ENCODE assay signal across 7 cellular contexts in the genomic region with DNA sequence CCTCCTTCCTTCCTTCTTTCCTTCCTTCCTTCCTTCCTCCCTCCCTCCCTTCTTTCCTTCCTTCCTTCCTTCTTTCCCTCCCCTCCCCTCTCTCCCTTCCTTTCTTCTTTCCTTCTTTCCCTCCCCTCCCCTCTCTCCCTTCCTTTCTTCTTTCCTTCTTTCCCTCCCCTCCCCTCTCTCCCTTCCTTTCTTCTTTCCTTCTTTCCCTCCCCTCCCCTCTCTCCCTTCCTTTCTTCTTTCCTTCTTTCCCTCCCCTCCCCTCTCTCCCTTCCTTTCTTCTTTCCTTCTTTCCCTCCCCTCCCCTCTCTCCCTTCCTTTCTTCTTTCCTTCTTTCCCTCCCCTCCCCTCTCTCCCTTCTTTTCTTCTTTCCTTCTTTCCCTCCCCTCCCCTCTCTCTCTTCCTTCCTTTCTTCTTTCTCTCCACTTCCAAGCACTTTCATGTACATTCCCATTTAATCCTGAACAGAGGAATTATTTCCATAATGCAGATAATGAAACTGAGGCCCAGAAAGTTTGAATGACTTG. TPM values are rescaled to one million over a fixed set of nuclear protein-coding genes. Genes with fewer than 3 reads are reported as not detected.
A peak's percentile ranks its signal among the peaks of the same experiment; 100 is the strongest.
DNase-seq lines count a peak whose midpoint lies in the region; ATAC-seq, FAIRE-seq and TF ChIP-seq lines count a peak whose summit lies in the region.
"Not testable (repeated sequence)": the region's sequence is repeated elsewhere in the genome, so short reads cannot be mapped to it uniquely, and the experiment has no call there.

No MANE protein-coding gene starts in this region.

- not testable (repeated sequence) for TF ChIP-seq POLR2A in HepG2 (IDR thresholded peaks at IDR 0.05; ENCODE audit: insufficient read depth in 1 of 2, low read depth in 2 of 2, low read length in 2 of 2)

- H3K27me3 Mint-ChIP-seq in activated CD4-positive, alpha-beta T cell treated with anti-CD3 and anti-CD28 coated beads for 36 hours; activated CD8-positive, alpha-beta T cell treated with anti-CD3 and anti-CD28 coated beads for 36 hours; activated T-helper 17 cell treated with anti-CD3 and anti-CD28 coated beads, Interleukin-2, amount 50 U/mL, for 72 hours; activated naive CD4-positive, alpha-beta T cell treated with anti-CD3 and anti-CD28 coated beads, Interleukin-2, amount 50 U/mL, for 24 hours; stimulated activated naive CD8-positive, alpha-beta T cell treated with anti-CD3 and anti-CD28 coated beads, Interleukin-15, amount 100 ng/mL, for 72 hours: not testable (repeated sequence)
- peaks cover 13% of the 10 kb centered on the region for H3K27me3 Mint-ChIP-seq in activated naive CD8-positive, alpha-beta T cell treated with anti-CD3 and anti-CD28 coated beads for 36 hours

- POLR2A ChIA-PET in activated CD4-positive, alpha-beta T cell treated with anti-CD3 and anti-CD28 coated beads for 36 hours (lab: Charles Lee) = interaction anchor here (0.8 kb wide), 1 partner anchor 19 kb away, joined by 3 read pairs; no protein-coding TSS in a partner anchor
- POLR2A ChIA-PET in activated CD8-positive, alpha-beta T cell treated with anti-CD3 and anti-CD28 coated beads for 36 hours (lab: Charles Lee) = interaction anchor here (0.7 to 1.7 kb wide), 2 partner anchors 18 to 84 kb away, joined by 3 to 11 read pairs; a partner anchor contains a TSS
- POLR2A ChIA-PET in HepG2 (lab: Yijun Ruan, JAX) = not testable (repeated sequence)

- H3K9me3 Mint-ChIP-seq in activated CD4-positive, alpha-beta T cell treated with anti-CD3 and anti-CD28 coated beads for 36 hours (ENCODE audit: low read depth); activated CD8-positive, alpha-beta T cell treated with anti-CD3 and anti-CD28 coated beads for 36 hours; activated T-helper 17 cell treated with anti-CD3 and anti-CD28 coated beads, Interleukin-2, amount 50 U/mL, for 72 hours; activated naive CD4-positive, alpha-beta T cell treated with anti-CD3 and anti-CD28 coated beads, Interleukin-2, amount 50 U/mL, for 24 hours; activated naive CD8-positive, alpha-beta T cell treated with anti-CD3 and anti-CD28 coated beads for 36 hours; stimulated activated naive CD8-positive, alpha-beta T cell treated with anti-CD3 and anti-CD28 coated beads, Interleukin-15, amount 100 ng/mL, for 72 hours: not testable (repeated sequence)

- not testable (repeated sequence) for H3K9ac ChIP-seq in HepG2 (ENCODE audit: insufficient read depth, low read depth, low read length)

- CTCF ChIA-PET in activated CD4-positive, alpha-beta T cell treated with anti-CD3 and anti-CD28 coated beads for 36 hours (lab: Charles Lee) = interaction anchor here (1.8 kb wide), 2 partner anchors 14 to 19 kb away, joined by 5 to 6 read pairs; no protein-coding TSS in a partner anchor
- CTCF ChIA-PET in activated CD8-positive, alpha-beta T cell treated with anti-CD3 and anti-CD28 coated beads for 36 hours (lab: Charles Lee); HepG2 (lab: Yijun Ruan, JAX; ENCODE audit: low intra/inter-chr PET ratio, low total read pairs): not testable (repeated sequence)

- not testable (repeated sequence) for H3K4me3 Mint-ChIP-seq in activated CD4-positive, alpha-beta T cell treated with anti-CD3 and anti-CD28 coated beads for 36 hours; activated CD8-positive, alpha-beta T cell treated with anti-CD3 and anti-CD28 coated beads for 36 hours; activated naive CD4-positive, alpha-beta T cell treated with anti-CD3 and anti-CD28 coated beads, Interleukin-2, amount 50 U/mL, for 24 hours; activated naive CD8-positive, alpha-beta T cell treated with anti-CD3 and anti-CD28 coated beads for 36 hours
- peak overlapping the region; percentile 22 for H3K4me3 Mint-ChIP-seq in activated T-helper 17 cell treated with anti-CD3 and anti-CD28 coated beads, Interleukin-2, amount 50 U/mL, for 72 hours
- H3K4me3 Mint-ChIP-seq in stimulated activated naive CD8-positive, alpha-beta T cell treated with anti-CD3 and anti-CD28 coated beads, Interleukin-15, amount 100 ng/mL, for 72 hours = peak overlapping the region; percentile 16 to 58

- peak overlapping the region; percentile 60 for H3K27ac Mint-ChIP-seq in activated CD4-positive, alpha-beta T cell treated with anti-CD3 and anti-CD28 coated beads for 36 hours
- H3K27ac Mint-ChIP-seq in activated CD8-positive, alpha-beta T cell treated with anti-CD3 and anti-CD28 coated beads for 36 hours = peak overlapping the region; percentile 54
- H3K27ac Mint-ChIP-seq in activated T-helper 17 cell treated with anti-CD3 and anti-CD28 coated beads, Interleukin-2, amount 50 U/mL, for 72 hours = peak overlapping the region; percentile 75
- peak overlapping the region; percentile 85 for H3K27ac Mint-ChIP-seq in activated naive CD4-positive, alpha-beta T cell treated with anti-CD3 and anti-CD28 coated beads, Interleukin-2, amount 50 U/mL, for 24 hours
- peak overlapping the region; percentile 75 for H3K27ac Mint-ChIP-seq in activated naive CD8-positive, alpha-beta T cell treated with anti-CD3 and anti-CD28 coated beads for 36 hours
- H3K27ac Mint-ChIP-seq in stimulated activated naive CD8-positive, alpha-beta T cell treated with anti-CD3 and anti-CD28 coated beads, Interleukin-15, amount 100 ng/mL, for 72 hours = peak overlapping the region; percentile 75 to 84

- not testable (repeated sequence) for H3K36me3 ChIP-seq in HepG2 (replicated peaks in 1 of 2; ENCODE audit: control insufficient read depth in 1 of 2, insufficient read depth in 2 of 2, low read length in 2 of 2)

- not testable (repeated sequence) for DNase-seq in activated CD4-positive, alpha-beta T cell treated with anti-CD3 and anti-CD28 coated beads for 36 hours; activated CD8-positive, alpha-beta T cell treated with anti-CD3 and anti-CD28 coated beads for 36 hours; activated naive CD8-positive, alpha-beta T cell treated with anti-CD3 and anti-CD28 coated beads for 36 hours; HepG2 (ENCODE audit: low spot score); stimulated activated naive CD8-positive, alpha-beta T cell treated with anti-CD3 and anti-CD28 coated beads, Interleukin-15, amount 100 ng/mL, for 72 hours

- H3K4me1 Mint-ChIP-seq in activated CD4-positive, alpha-beta T cell treated with anti-CD3 and anti-CD28 coated beads for 36 hours = peaks cover 37% of the 10 kb centered on the region
- H3K4me1 Mint-ChIP-seq in activated CD8-positive, alpha-beta T cell treated with anti-CD3 and anti-CD28 coated beads for 36 hours (ENCODE audit: low read depth) = peaks cover 37% of the 10 kb centered on the region
- peaks cover 18% of the 10 kb centered on the region for H3K4me1 Mint-ChIP-seq in activated T-helper 17 cell treated with anti-CD3 and anti-CD28 coated beads, Interleukin-2, amount 50 U/mL, for 72 hours
- peaks cover 50% of the 10 kb centered on the region for H3K4me1 Mint-ChIP-seq in activated naive CD4-positive, alpha-beta T cell treated with anti-CD3 and anti-CD28 coated beads, Interleukin-2, amount 50 U/mL, for 24 hours
- H3K4me1 Mint-ChIP-seq in activated naive CD8-positive, alpha-beta T cell treated with anti-CD3 and anti-CD28 coated beads for 36 hours = peaks cover 27% of the 10 kb centered on the region
- H3K4me1 Mint-ChIP-seq in stimulated activated naive CD8-positive, alpha-beta T cell treated with anti-CD3 and anti-CD28 coated beads, Interleukin-15, amount 100 ng/mL, for 72 hours = peaks cover 45% of the 10 kb centered on the region

- H3K4me1 ChIP-seq in HepG2 (ENCODE audit: insufficient read depth, low read length) = not testable (repeated sequence)

- H3K36me3 Mint-ChIP-seq in activated CD4-positive, alpha-beta T cell treated with anti-CD3 and anti-CD28 coated beads for 36 hours (ENCODE audit: low read depth); activated CD8-positive, alpha-beta T cell treated with anti-CD3 and anti-CD28 coated beads for 36 hours (ENCODE audit: low read depth); activated T-helper 17 cell treated with anti-CD3 and anti-CD28 coated beads, Interleukin-2, amount 50 U/mL, for 72 hours (ENCODE audit: low read depth); activated naive CD4-positive, alpha-beta T cell treated with anti-CD3 and anti-CD28 coated beads, Interleukin-2, amount 50 U/mL, for 24 hours; activated naive CD8-positive, alpha-beta T cell treated with anti-CD3 and anti-CD28 coated beads for 36 hours: not testable (repeated sequence)

- TF ChIP-seq RAD21 in HepG2 (CRISPR knock-in tag; IDR thresholded peaks at IDR 0.05) = not testable (repeated sequence)

- H4K20me1 ChIP-seq in HepG2 (ENCODE audit: insufficient read depth, low read length) = not testable (repeated sequence)

- not testable (repeated sequence) for TF ChIP-seq CTCF in activated CD8-positive, alpha-beta T cell treated with anti-CD3 and anti-CD28 coated beads for 36 hours (IDR thresholded peaks at IDR 0.05); HepG2 (CRISPR knock-in tag; IDR thresholded peaks at IDR 0.05)

- H3K9me3 ChIP-seq in HepG2 (ENCODE audit: low read length) = not testable (repeated sequence)

- H3K27ac ChIP-seq in HepG2 (ENCODE audit: extremely low read length, insufficient read depth, low read length) = not testable (repeated sequence)

- H3K79me2 ChIP-seq in HepG2 (ENCODE audit: insufficient read depth, low read length) = not testable (repeated sequence)

- H3K27me3 ChIP-seq in HepG2 (ENCODE audit: control insufficient read depth in 1 of 2, insufficient read depth in 2 of 2, low read length in 2 of 2) = not testable (repeated sequence)

- intact Hi-C loops in activated CD4-positive, alpha-beta T cell treated with anti-CD3 and anti-CD28 coated beads for 36 hours (cut with DNase I, micrococcal nuclease) = loop anchor here in 1 of 2 experiments (5.0 kb wide), 1 partner anchor 220 kb away; no protein-coding TSS in a partner anchor
- intact Hi-C loops in activated CD8-positive, alpha-beta T cell treated with anti-CD3 and anti-CD28 coated beads for 36 hours (cut with micrococcal nuclease); HepG2 (cut with micrococcal nuclease; ENCODE audit: unreplicated experiment): not testable (repeated sequence)

- BruUV-seq in HepG2 (replicated peaks; lab: Mats Ljungman, UMichigan) = not testable (repeated sequence)

- H2AFZ ChIP-seq in HepG2 (ENCODE audit: low read length) = not testable (repeated sequence)

- in situ Hi-C loops in HepG2 (cut with HindIII; ENCODE audit: extremely low pct_ligation_motif_present, low pct_unique_long_range_greater_than_20kb) = not testable (repeated sequence)

- TF ChIP-seq EP300 in HepG2 (IDR thresholded peaks at IDR 0.05; ENCODE audit: low read depth in 2 of 2, low read length in 2 of 2); HepG2 (CRISPR knock-in tag; IDR thresholded peaks at IDR 0.05; ENCODE audit: borderline replicate concordance): not testable (repeated sequence)

- not testable (repeated sequence) for H3K4me3 ChIP-seq in HepG2 (replicated peaks in 1 of 3; ENCODE audit: insufficient read depth in 1 of 3, low read depth in 2 of 3, low read length in 3 of 3)

- H3K4me2 ChIP-seq in HepG2 (ENCODE audit: low read depth, low read length) = not testable (repeated sequence)

- not testable (repeated sequence) for FAIRE-seq in HepG2 (lab: Jason Lieb, UNC)

- not testable (repeated sequence) for ATAC-seq in activated CD4-positive, alpha-beta T cell treated with anti-CD3 and anti-CD28 coated beads for 36 hours; activated CD8-positive, alpha-beta T cell treated with anti-CD3 and anti-CD28 coated beads for 36 hours; activated T-helper 17 cell treated with anti-CD3 and anti-CD28 coated beads, Interleukin-2, amount 50 U/mL, for 72 hours (replicated peaks); HepG2; stimulated activated naive CD8-positive, alpha-beta T cell treated with anti-CD3 and anti-CD28 coated beads, Interleukin-15, amount 100 ng/mL, for 72 hours

RNA-seq across cellular contexts. Expression of a gene that starts 18.1 kb away (rescaled TPM):
- total RNA-seq in activated CD4-positive, alpha-beta T cell treated with anti-CD3 and anti-CD28 coated beads for 36 hours = 10 to 100 TPM; 19.6 to 20.9 TPM
- total RNA-seq in activated CD8-positive, alpha-beta T cell treated with anti-CD3 and anti-CD28 coated beads for 36 hours = 10 to 100 TPM; 19.4 to 20.7 TPM
- total RNA-seq in activated T-helper 17 cell treated with anti-CD3 and anti-CD28 coated beads, Interleukin-2, amount 50 U/mL, for 72 hours = 10 to 100 TPM; 22.3 to 25.9 TPM
- 10 to 100 TPM; 38.5 to 39.0 TPM for total RNA-seq in activated naive CD8-positive, alpha-beta T cell treated with anti-CD3 and anti-CD28 coated beads for 36 hours
- not detected in 2 replicates for total RNA-seq in HepG2 (2016; rRNA removed; fragmentation: Illumina TruSeq; extraction: Trizol)
- total RNA-seq in HepG2 (2016; cell fraction: cytosol; rRNA removed; fragmentation: Illumina TruSeq; extraction: Trizol; ENCODE audit: low read depth) = not detected in 2 replicates
- total RNA-seq in HepG2 (2016; cell fraction: insoluble cytoplasmic fraction; rRNA removed; fragmentation: Illumina TruSeq; extraction: Trizol) = not detected in 2 replicates
- total RNA-seq in HepG2 (2016; cell fraction: membrane; rRNA removed; fragmentation: Illumina TruSeq; extraction: Trizol) = not detected in 2 replicates
- not detected in 2 replicates for total RNA-seq in HepG2 (2016; cell fraction: nucleus; rRNA removed; fragmentation: Illumina TruSeq; extraction: Trizol)
- 0.03 and 0.07 TPM in 2 replicates for polyA plus RNA-seq in HepG2 (2011; rRNA removed)
- polyA plus RNA-seq in HepG2 (2011; cell fraction: cytosol; rRNA removed) = 0.04 TPM in 2 replicates
- polyA plus RNA-seq in HepG2 (2011; cell fraction: nucleus; rRNA removed) = 0.13 TPM in 1 of 2 replicates, not detected in the other
- polyA plus RNA-seq in HepG2 (2012) = 0.07 TPM in 1 of 2 replicates, not detected in the other
- not detected in 2 replicates for polyA plus RNA-seq in HepG2 (2016; cell fraction: cytosol; fragmentation: Illumina TruSeq; extraction: Trizol; ENCODE audit: low read depth)
- not detected in 2 replicates for polyA plus RNA-seq in HepG2 (2016; cell fraction: insoluble cytoplasmic fraction; fragmentation: Illumina TruSeq; extraction: Trizol; ENCODE audit: low read depth)
- not detected in 2 replicates for polyA plus RNA-seq in HepG2 (2016; cell fraction: membrane; fragmentation: Illumina TruSeq; extraction: Trizol; ENCODE audit: low read depth)
- not detected in 2 replicates for polyA plus RNA-seq in HepG2 (2016; cell fraction: nucleus; fragmentation: Illumina TruSeq; extraction: Trizol; ENCODE audit: insufficient read depth, low read depth)
- 1.4 TPM in 1 of 2 replicates, not detected in the other for polyA minus RNA-seq in HepG2 (2011; rRNA and poly(A)+ RNA removed; ENCODE audit: low replicate concordance)
- 0.44 TPM in 1 of 2 replicates, not detected in the other for polyA minus RNA-seq in HepG2 (2011; cell fraction: cytosol; rRNA and poly(A)+ RNA removed)
- not detected in 2 replicates for polyA minus RNA-seq in HepG2 (2011; cell fraction: nucleus; rRNA and poly(A)+ RNA removed)

RNA-seq across cellular contexts. Expression of a gene that starts 36.9 kb away (rescaled TPM):
- total RNA-seq in activated CD4-positive, alpha-beta T cell treated with anti-CD3 and anti-CD28 coated beads for 36 hours = 100 to 1,000 TPM; 152 to 164 TPM
- 100 to 1,000 TPM; 207 to 210 TPM for total RNA-seq in activated CD8-positive, alpha-beta T cell treated with anti-CD3 and anti-CD28 coated beads for 36 hours
- total RNA-seq in activated T-helper 17 cell treated with anti-CD3 and anti-CD28 coated beads, Interleukin-2, amount 50 U/mL, for 72 hours = 100 to 1,000 TPM; 114 to 200 TPM
- total RNA-seq in activated naive CD8-positive, alpha-beta T cell treated with anti-CD3 and anti-CD28 coated beads for 36 hours = 100 to 1,000 TPM; 258 to 260 TPM
- 263 and 346 TPM in 2 replicates for total RNA-seq in HepG2 (2016; rRNA removed; fragmentation: Illumina TruSeq; extraction: Trizol)
- 104 and 124 TPM in 2 replicates for total RNA-seq in HepG2 (2016; cell fraction: cytosol; rRNA removed; fragmentation: Illumina TruSeq; extraction: Trizol; ENCODE audit: low read depth)
- 265 and 405 TPM in 2 replicates for total RNA-seq in HepG2 (2016; cell fraction: insoluble cytoplasmic fraction; rRNA removed; fragmentation: Illumina TruSeq; extraction: Trizol)
- 116 and 142 TPM in 2 replicates for total RNA-seq in HepG2 (2016; cell fraction: membrane; rRNA removed; fragmentation: Illumina TruSeq; extraction: Trizol)
- total RNA-seq in HepG2 (2016; cell fraction: nucleus; rRNA removed; fragmentation: Illumina TruSeq; extraction: Trizol) = 87.5 and 103 TPM in 2 replicates
- 292 and 294 TPM in 2 replicates for polyA plus RNA-seq in HepG2 (2011; rRNA removed)
- polyA plus RNA-seq in HepG2 (2011; cell fraction: cytosol; rRNA removed) = 334 and 504 TPM in 2 replicates
- polyA plus RNA-seq in HepG2 (2011; cell fraction: nucleus; rRNA removed) = 112 and 124 TPM in 2 replicates
- polyA plus RNA-seq in HepG2 (2012) = 110 and 133 TPM in 2 replicates
- polyA plus RNA-seq in HepG2 (2016; cell fraction: cytosol; fragmentation: Illumina TruSeq; extraction: Trizol; ENCODE audit: low read depth) = 115 and 146 TPM in 2 replicates
- 417 and 449 TPM in 2 replicates for polyA plus RNA-seq in HepG2 (2016; cell fraction: insoluble cytoplasmic fraction; fragmentation: Illumina TruSeq; extraction: Trizol; ENCODE audit: low read depth)
- 111 and 138 TPM in 2 replicates for polyA plus RNA-seq in HepG2 (2016; cell fraction: membrane; fragmentation: Illumina TruSeq; extraction: Trizol; ENCODE audit: low read depth)
- 162 and 180 TPM in 2 replicates for polyA plus RNA-seq in HepG2 (2016; cell fraction: nucleus; fragmentation: Illumina TruSeq; extraction: Trizol; ENCODE audit: insufficient read depth, low read depth)
- polyA minus RNA-seq in HepG2 (2011; rRNA and poly(A)+ RNA removed; ENCODE audit: low replicate concordance) = 275 and 292 TPM in 2 replicates
- 65.1 and 84.0 TPM in 2 replicates for polyA minus RNA-seq in HepG2 (2011; cell fraction: cytosol; rRNA and poly(A)+ RNA removed)
- polyA minus RNA-seq in HepG2 (2011; cell fraction: nucleus; rRNA and poly(A)+ RNA removed) = 34.2 and 34.9 TPM in 2 replicates

Comparison
In these comparisons a context has a peak if more than half of its experiments do, and no peak if none do; other contexts are left out.
1. RNA of a gene that starts 18.1 kb away (total RNA-seq): 38.5 to 39.0 TPM in activated naive CD8-positive, alpha-beta T cell treated with anti-CD3 and anti-CD28 coated beads for 36 hours, 22.3 to 25.9 TPM in activated T-helper 17 cell treated with anti-CD3 and anti-CD28 coated beads, Interleukin-2, amount 50 U/mL, for 72 hours, 19.6 to 20.9 TPM in activated CD4-positive, alpha-beta T cell treated with anti-CD3 and anti-CD28 coated beads for 36 hours and 19.4 to 20.7 TPM in activated CD8-positive, alpha-beta T cell treated with anti-CD3 and anti-CD28 coated beads for 36 hours; not detected in HepG2; every median in the first group is over 10 times any median in the second.
2. Peak in every context shown above with its lines, with median percentiles within 50 percentile points of each other: H3K27ac Mint-ChIP-seq.